In genomic region chr3:23325466-23326065, GRCh38 we compare ENCODE assay signal across 8 cellular contexts.
DNase-seq lines count a peak whose midpoint lies in the region; ATAC-seq and TF ChIP-seq lines count a peak whose summit lies in the region.
"Had no signal": no experiment of that assay in that cellular context is flagged by ENCODE, and none has a peak within 500 bp of the region (broad histone marks: within the 10 kb centered on the region; RNA-seq: fewer than 3 reads in every experiment).

No MANE protein-coding gene starts in this region.

- ATAC-seq in GM19023 (IDR thresholded peaks at IDR 0.05; ENCODE audit: unreplicated experiment) = peak; percentile 69
- ATAC-seq in HG02623 (IDR thresholded peaks at IDR 0.05; ENCODE audit: unreplicated experiment) = peak; percentile 51
- ATAC-seq in sciatic nerve = peak; percentile 32

- H3K79me2 ChIP-seq in OCI-LY3 (ENCODE audit: low read length) = peaks cover 44% of the 10 kb centered on the region

- H4K20me1 ChIP-seq in OCI-LY3 (ENCODE audit: insufficient read depth, low read length) = peaks cover 39% of the 10 kb centered on the region

- no peak overlapping the region for H3K9ac ChIP-seq in OCI-LY3 (ENCODE audit: low read length)

- no peak overlapping the region for H3K27ac ChIP-seq in OCI-LY3 (ENCODE audit: low read length)

- DNase-seq in sciatic nerve (ENCODE audit: low spot score) = no peak
- DNase-seq in mucosa of gallbladder (ENCODE audit: low spot score) = no peak
- no peak for DNase-seq in occipital lobe (lab: John Stamatoyannopoulos, UW)
- no peak for DNase-seq in Kasumi-1 (lab: John Stamatoyannopoulos, UW)
- DNase-seq: stimulated activated CD4-positive, alpha-beta T cell treated with anti-CD3 and anti-CD28 coated beads, Interleukin-2, amount 100 ng/mL, for 48 hours had no signal

- peak overlapping the region; percentile 16; the same call in 1 of the 2 replicates for H3K4me3 ChIP-seq in OCI-LY3 (ENCODE audit: low read length)

- no peaks in the 10 kb centered on the region for H3K27me3 ChIP-seq in OCI-LY3 (ENCODE audit: low read depth, low read length)

- no peak for TF ChIP-seq CTCF in OCI-LY3 (IDR thresholded peaks at IDR 0.05; ENCODE audit: low read depth, low read length)

- no peaks in the 10 kb centered on the region for H3K36me3 ChIP-seq in OCI-LY3 (replicated peaks; ENCODE audit: low read depth, low read length)

- intact Hi-C loops in sciatic nerve (cut with DNase I) = no loop called here

- peak overlapping the region; percentile 42 for H3K4me2 ChIP-seq in OCI-LY3 (ENCODE audit: low read length)

- no peaks in the 10 kb centered on the region for H3K9me3 ChIP-seq in OCI-LY3 (ENCODE audit: insufficient read depth, low read length)

- no peak overlapping the region for H2AFZ ChIP-seq in OCI-LY3 (ENCODE audit: low read depth, low read length)

- H3K4me1 ChIP-seq in OCI-LY3 (ENCODE audit: low read length) = peaks cover 21% of the 10 kb centered on the region
